1 cellular context compared by ENCODE assay signal in genomic region chr5:75142566-75143136, GRCh38.
TF ChIP-seq lines count a peak whose summit lies in the region.

No MANE protein-coding gene starts in this region.

TF ChIP-seq in HepG2, 621 proteins besides CTCF, POLR2A, EP300 and RAD21 (continued from another document):
- no peak for TF ChIP-seq FUBP1 (CRISPR knock-in tag; IDR thresholded peaks at IDR 0.05; ENCODE audit: borderline replicate concordance)
